In genomic region chr6:42269553-42269952, GRCh38 we compare ENCODE assay signal across 13 cellular contexts. TPM values are rescaled to one million over a fixed set of nuclear protein-coding genes. Genes with fewer than 3 reads are reported as not detected.
A peak's percentile ranks its signal among the peaks of the same experiment; 100 is the strongest.
DNase-seq lines count a peak whose midpoint lies in the region; ATAC-seq, FAIRE-seq and TF ChIP-seq lines count a peak whose summit lies in the region.
"Had no signal": no experiment of that assay in that cellular context is flagged by ENCODE, and none has a peak within 500 bp of the region (broad histone marks: within the 10 kb centered on the region; RNA-seq: fewer than 3 reads in every experiment).

No MANE protein-coding gene starts in this region.

- no peak overlapping the region for H3K4me3 ChIP-seq in kidney (ENCODE audit: low read length in 2 of 2)
- H3K4me3 ChIP-seq: ovary had no signal

- H3K27me3 ChIP-seq in CD4-positive, alpha-beta T cell (ENCODE audit: control insufficient read depth, insufficient read depth, low read length), result no peaks in the 10 kb centered on the region
- H3K27me3 ChIP-seq: ovary had no signal

- H3K4me3 Mint-ChIP-seq in CD4-positive, alpha-beta T cell, result no peak overlapping the region
- H3K4me3 Mint-ChIP-seq: brain had no signal

- DNase-seq in kidney (peak; percentile 68), NCI-H510A treated with DMSO at 0.1 percent for 48 hours (lab: John Stamatoyannopoulos, UW) (no peak)
- no peak for DNase-seq in stimulated activated CD4-positive, alpha-beta T cell treated with anti-CD3 and anti-CD28 coated beads, Interleukin-15, amount 100 ng/mL, for 24 hours
- no peak for DNase-seq in stimulated activated naive CD4-positive, alpha-beta T cell (lab: John Stamatoyannopoulos, UW)
- no peak for DNase-seq in CD4-positive, alpha-beta T cell
- DNase-seq: head of caudate nucleus; NCI-H1092 treated with DMSO at 0.1 percent for 48 hours; ovary; stimulated activated CD8-positive, alpha-beta memory T cell treated with anti-CD3 and anti-CD28 coated beads, Interleukin-4, amount 100 ng/mL, for 48 hours had no signal

- TF ChIP-seq CTCF in kidney (IDR thresholded peaks at IDR 0.05; ENCODE audit: borderline replicate concordance, extremely low read depth, insufficient read depth), result no peak
- no peak for TF ChIP-seq CTCF in CD4-positive, alpha-beta T cell (IDR thresholded peaks at IDR 0.05)

- peaks cover 12% of the 10 kb centered on the region for H3K4me1 Mint-ChIP-seq in CD4-positive, alpha-beta T cell (ENCODE audit: low read depth)
- H3K4me1 Mint-ChIP-seq: brain had no signal

- no peaks in the 10 kb centered on the region for H3K9me3 Mint-ChIP-seq in CD4-positive, alpha-beta T cell
- H3K9me3 Mint-ChIP-seq: brain had no signal

- H3K36me3 Mint-ChIP-seq in CD4-positive, alpha-beta T cell (ENCODE audit: low read depth), result peaks cover 46% of the 10 kb centered on the region

- H3K27ac Mint-ChIP-seq in CD4-positive, alpha-beta T cell, result no peak overlapping the region
- H3K27ac Mint-ChIP-seq: brain had no signal

- no peak for FAIRE-seq in kidney (lab: Jason Lieb, UNC)

- H3K27ac ChIP-seq in kidney (ENCODE audit: low read depth in 2 of 2, low read length in 2 of 2), result no peak overlapping the region
- no peak overlapping the region for H3K27ac ChIP-seq in CD4-positive, alpha-beta T cell (ENCODE audit: low read depth, low read length)
- H3K27ac ChIP-seq: ovary had no signal

- H3K9me3 ChIP-seq in kidney (ENCODE audit: control insufficient read depth in 1 of 2, low read length in 2 of 2), result no peaks in the 10 kb centered on the region
- no peaks in the 10 kb centered on the region for H3K9me3 ChIP-seq in CD4-positive, alpha-beta T cell (ENCODE audit: control insufficient read depth, low read length)
- H3K9me3 ChIP-seq: ovary had no signal

- no peaks in the 10 kb centered on the region for H3K27me3 Mint-ChIP-seq in CD4-positive, alpha-beta T cell

- ATAC-seq in GM18868 (IDR thresholded peaks at IDR 0.05; ENCODE audit: unreplicated experiment) (peak; percentile 90), GM21619 (IDR thresholded peaks at IDR 0.05; ENCODE audit: unreplicated experiment) (peak; percentile 92), HG03432 (IDR thresholded peaks at IDR 0.05; ENCODE audit: unreplicated experiment) (peak; percentile 89)
- no peak for ATAC-seq in CD4-positive, alpha-beta T cell (ENCODE audit: poor library complexity)

- peaks cover 0 to 11% of the 10 kb centered on the region in 2 donors for H3K36me3 ChIP-seq in kidney (ENCODE audit: control insufficient read depth in 1 of 2, insufficient read depth in 2 of 2, low read length in 2 of 2)
- H3K36me3 ChIP-seq: ovary had no signal

- H3K4me1 ChIP-seq in kidney (ENCODE audit: control insufficient read depth in 1 of 2, insufficient read depth in 1 of 2, low read depth in 1 of 2, low read length in 2 of 2), result peaks cover 0 to under 1% of the 10 kb centered on the region in 2 donors

- no peak overlapping the region for H3K9ac ChIP-seq in kidney (ENCODE audit: low read length in 2 of 2)

- CTCF ChIA-PET in CD4-positive, alpha-beta T cell (lab: Charles Lee), result no interaction called here

- POLR2A ChIA-PET in CD4-positive, alpha-beta T cell (lab: Charles Lee), result no interaction called here

- intact Hi-C loops in kidney (cut with DNase I), result no loop called here
- intact Hi-C loops in CD4-positive, alpha-beta T cell (cut with DNase I, micrococcal nuclease), result no loop called here

RNA-seq across cellular contexts. Expression of gene MRPS10, which starts 51.9 kb away (rescaled TPM):
- total RNA-seq in kidney, result 28.0 TPM
- polyA plus RNA-seq in kidney (ENCODE audit: insufficient read depth, low read depth, low replicate concordance), result 39.6 TPM
- 10 to 100 TPM; 17.1 to 18.4 TPM for total RNA-seq in CD4-positive, alpha-beta T cell
